In genomic region chr1:222711319-222712252, GRCh38 we compare ENCODE assay signal across 1 cellular context.
A peak's percentile ranks its signal among the peaks of the same experiment; 100 is the strongest.
TF ChIP-seq lines count a peak whose summit lies in the region.

No MANE protein-coding gene starts in this region.

TF ChIP-seq in WTC11, 78 proteins besides CTCF, POLR2A, EP300 and RAD21 (continued from another document):
- TF ChIP-seq ZNF512 (CRISPR knock-in tag; IDR thresholded peaks at IDR 0.05; ENCODE audit: borderline replicate concordance) (no peak), ZNF232 (CRISPR knock-in tag; IDR thresholded peaks at IDR 0.05) (0 out of 2 replicates have a peak, but pooled peaks have one; percentile 17), ZMAT4 (CRISPR knock-in tag; IDR thresholded peaks at IDR 0.05) (no peak), FOXK1 (CRISPR knock-in tag; IDR thresholded peaks at IDR 0.05) (no peak), NFYB (CRISPR knock-in tag; conservative IDR thresholded peaks at IDR 0.05; ENCODE audit: low read depth) (no peak), EMX1 (CRISPR knock-in tag; IDR thresholded peaks at IDR 0.05) (no peak), ETV6 (CRISPR knock-in tag; IDR thresholded peaks at IDR 0.05) (no peak), ZBTB43 (CRISPR knock-in tag; IDR thresholded peaks at IDR 0.05) (no peak), ATF2 (CRISPR knock-in tag; IDR thresholded peaks at IDR 0.05; ENCODE audit: borderline replicate concordance, low read depth) (no peak), PRRX2 (CRISPR knock-in tag; IDR thresholded peaks at IDR 0.05) (no peak)
